In the genomic region with DNA sequence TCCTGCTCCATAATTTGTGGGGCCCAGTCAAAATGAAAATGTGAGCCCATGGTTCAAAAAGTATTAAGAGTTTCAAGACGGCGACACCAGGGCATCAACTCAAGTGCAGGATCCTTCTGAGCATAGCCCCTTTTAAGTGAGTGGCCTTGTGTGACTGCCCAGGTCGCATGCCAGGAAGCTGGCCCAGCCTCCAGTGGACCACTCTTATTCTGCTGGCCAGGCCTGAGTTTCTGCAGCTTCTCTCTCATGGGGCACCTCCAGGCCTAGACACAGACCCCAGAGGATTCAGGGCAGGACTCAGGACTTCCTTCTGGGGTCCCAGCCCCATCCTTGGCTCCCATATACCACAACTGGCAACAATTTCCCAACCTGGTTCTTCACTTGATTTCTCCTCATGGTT, we compare ENCODE assay signal across 2 cellular contexts.
A peak's percentile ranks its signal among the peaks of the same experiment; 100 is the strongest.
TF ChIP-seq lines count a peak whose summit lies in the region.

No MANE protein-coding gene starts in this region.

TF ChIP-seq in HepG2, 621 proteins besides CTCF, POLR2A, EP300 and RAD21:
- TF ChIP-seq ZNF501 (CRISPR knock-in tag; IDR thresholded peaks at IDR 0.05) (0 out of 2 replicates have a peak, but pooled peaks have one; percentile 27), ZNF282 (IDR thresholded peaks at IDR 0.05; ENCODE audit: partially characterized antibody) (no peak)

TF ChIP-seq in liver, 16 proteins besides CTCF, POLR2A, EP300 and RAD21:
- TF ChIP-seq YY1 (IDR thresholded peaks at IDR 0.05) (no peak), SP1 (IDR thresholded peaks at IDR 0.05) (no peak)
